19 cellular contexts compared by ENCODE assay signal in genomic region chr12:46437411-46437810, GRCh38.
"Had no signal": no experiment of that assay in that cellular context is flagged by ENCODE, and none has a peak within 500 bp of the region (broad histone marks: within the 10 kb centered on the region; RNA-seq: fewer than 3 reads in every experiment).

No MANE protein-coding gene starts in this region.

- H3K36me3 ChIP-seq: right lobe of liver, spleen had no signal

- H3K4me3 ChIP-seq: psoas muscle, right lobe of liver, spleen had no signal

- H3K36me3 Mint-ChIP-seq: memory B cell; stimulated activated naive B cell treated with anti-CD40 and anti-IgM and Interleukin-4, amounts not matched to agents 10 μg/mL and 1 μg/mL and 100 μg/mL, for 72 hours had no signal

- ATAC-seq: esophagus mucosa; left lobe of liver; psoas muscle; right lobe of liver; stimulated activated naive B cell treated with anti-CD40 and anti-IgM and Interleukin-4, amounts not matched to agents 10 μg/mL and 1 μg/mL and 100 μg/mL, for 72 hours had no signal

- H3K27me3 Mint-ChIP-seq: memory B cell; stimulated activated naive B cell treated with anti-CD40 and anti-IgM and Interleukin-4, amounts not matched to agents 10 μg/mL and 1 μg/mL and 100 μg/mL, for 72 hours had no signal

- H3K9me3 ChIP-seq: psoas muscle, right lobe of liver, spleen had no signal

- H3K27ac ChIP-seq: psoas muscle, right lobe of liver, spleen had no signal

- H3K4me1 ChIP-seq: right lobe of liver had no signal

- H3K27me3 ChIP-seq: right lobe of liver, spleen had no signal

- H3K4me3 Mint-ChIP-seq: memory B cell; nephron progenitor cell; stimulated activated naive B cell treated with anti-CD40 and anti-IgM and Interleukin-4, amounts not matched to agents 10 μg/mL and 1 μg/mL and 100 μg/mL, for 72 hours had no signal

- H3K27ac Mint-ChIP-seq: memory B cell; stimulated activated naive B cell treated with anti-CD40 and anti-IgM and Interleukin-4, amounts not matched to agents 10 μg/mL and 1 μg/mL and 100 μg/mL, for 72 hours had no signal

- DNase-seq: effector memory CD4-positive, alpha-beta T cell; islet precursor cell; midbrain; nephron progenitor cell; psoas muscle; retina; right lobe of liver; spleen; stimulated activated CD4-positive, alpha-beta T cell treated with anti-CD3 and anti-CD28 coated beads, Interleukin-15, amount 100 ng/mL, for 24 hours; stimulated activated CD4-positive, alpha-beta T cell treated with anti-CD3 and anti-CD28 coated beads, Interleukin-2, amount 100 ng/mL, for 24 hours; stimulated activated CD4-positive, alpha-beta T cell treated with anti-CD3 and anti-CD28 coated beads, Interleukin-4, amount 100 ng/mL, for 4 hours; stimulated activated naive B cell treated with anti-CD40 and anti-IgM and Interleukin-4, amounts not matched to agents 10 μg/mL and 1 μg/mL and 100 μg/mL, for 72 hours; trophoblast cell had no signal

- FAIRE-seq: endometrium, frontal cortex, urothelium cell line had no signal

- H3K9me3 Mint-ChIP-seq: nephron progenitor cell; stimulated activated naive B cell treated with anti-CD40 and anti-IgM and Interleukin-4, amounts not matched to agents 10 μg/mL and 1 μg/mL and 100 μg/mL, for 72 hours had no signal
